ENCODE assay signal across 20 cellular contexts in genomic region chr2:42368817-42369550, GRCh38. TPM values are rescaled to one million over a fixed set of nuclear protein-coding genes. Genes with fewer than 3 reads are reported as not detected.
A peak's percentile ranks its signal among the peaks of the same experiment; 100 is the strongest.
DNase-seq lines count a peak whose midpoint lies in the region; ATAC-seq and TF ChIP-seq lines count a peak whose summit lies in the region.
"Had no signal": no experiment of that assay in that cellular context is flagged by ENCODE, and none has a peak within 500 bp of the region (broad histone marks: within the 10 kb centered on the region; RNA-seq: fewer than 3 reads in every experiment).

No MANE protein-coding gene starts in this region.

- TF ChIP-seq CTCF in mucosa of descending colon (IDR thresholded peaks at IDR 0.05) (no peak), CD14-positive monocyte (IDR thresholded peaks at IDR 0.05) (no peak), Peyer's patch (IDR thresholded peaks at IDR 0.05) (no peak)

- H3K27ac Mint-ChIP-seq in CD14-positive monocyte, result no peak overlapping the region
- H3K27ac Mint-ChIP-seq: activated CD8-positive, alpha-beta T cell treated with anti-CD3 and anti-CD28 coated beads, Interleukin-2, amount 10 ng/mL, durations not matched to agents 7 days and 5 days; mesothelial cell of epicardium had no signal

- H3K4me1 ChIP-seq in mucosa of descending colon (ENCODE audit: low read depth), result peaks cover 11% of the 10 kb centered on the region
- peaks cover 0 to 9% (median 0%) of the 10 kb centered on the region in 4 donors for H3K4me1 ChIP-seq in Peyer's patch

- H3K4me1 Mint-ChIP-seq in CD14-positive monocyte, result peaks cover 3% of the 10 kb centered on the region

- DNase-seq in DMS153 (lab: John Stamatoyannopoulos, UW), result peak; percentile 83
- DNase-seq in NCI-H2081 (lab: John Stamatoyannopoulos, UW), result peak; percentile 85 to 94
- peak; percentile 55 to 75 for DNase-seq in dermis microvascular lymphatic vessel endothelial cell (ENCODE audit: low read depth in 2 of 2)
- DNase-seq in mucosa of descending colon, result peak; percentile 74 to 79 (median 78)
- no peak for DNase-seq in CD14-positive monocyte (ENCODE audit: low spot score)
- DNase-seq in Peyer's patch, result no peak
- DNase-seq in MV-4-11 (lab: John Stamatoyannopoulos, UW), result no peak
- no peak for DNase-seq in islet precursor cell
- DNase-seq: activated CD8-positive, alpha-beta T cell treated with anti-CD3 and anti-CD28 coated beads, Interleukin-2, amount 10 ng/mL, durations not matched to agents 7 days and 5 days; AML-193; EL; erythroblast; hippocampal formation; NCI-H1930; PC-9; stimulated activated CD4-positive, alpha-beta T cell treated with anti-CD3 and anti-CD28 coated beads, Interleukin-4, amount 100 ng/mL, for 4 hours; stimulated activated naive CD4-positive, alpha-beta T cell treated with Interleukin-2 at 50 U/mL for 16 hours; T1000 had no signal

- H3K4me3 ChIP-seq in mucosa of descending colon (no peak overlapping the region), Peyer's patch (no peak overlapping the region)
- H3K4me3 ChIP-seq: PC-9 had no signal

- H3K27me3 Mint-ChIP-seq in CD14-positive monocyte (ENCODE audit: low read depth in 3 of 3), result peaks cover 2 to 8% (median 4%) of the 10 kb centered on the region in 3 donors

- no peaks in the 10 kb centered on the region for H3K27me3 ChIP-seq in Peyer's patch

- H3K36me3 Mint-ChIP-seq in CD14-positive monocyte, result no peaks in the 10 kb centered on the region
- H3K36me3 Mint-ChIP-seq: mesothelial cell of epicardium had no signal

- TF ChIP-seq POLR2A in Peyer's patch (IDR thresholded peaks at IDR 0.05), result no peak

- H3K4me3 Mint-ChIP-seq in CD14-positive monocyte, result no peak overlapping the region
- H3K4me3 Mint-ChIP-seq: activated CD8-positive, alpha-beta T cell treated with anti-CD3 and anti-CD28 coated beads, Interleukin-2, amount 10 ng/mL, durations not matched to agents 7 days and 5 days; mesothelial cell of epicardium had no signal

- no peaks in the 10 kb centered on the region for H3K36me3 ChIP-seq in mucosa of descending colon (ENCODE audit: low read depth)
- no peaks in the 10 kb centered on the region for H3K36me3 ChIP-seq in Peyer's patch

- H3K9me3 Mint-ChIP-seq in CD14-positive monocyte, result no peaks in the 10 kb centered on the region
- H3K9me3 Mint-ChIP-seq: mesothelial cell of epicardium had no signal

- intact Hi-C loops in mucosa of descending colon (cut with DNase I, micrococcal nuclease) (no loop called here), CD14-positive monocyte (cut with micrococcal nuclease) (no loop called here)

- H3K9me3 ChIP-seq in mucosa of descending colon (no peaks in the 10 kb centered on the region), Peyer's patch (no peaks in the 10 kb centered on the region)

- no peak overlapping the region for H3K27ac ChIP-seq in Peyer's patch
- H3K27ac ChIP-seq: PC-9 had no signal

- ATAC-seq in mucosa of descending colon, result peak; percentile 93
- ATAC-seq: activated CD8-positive, alpha-beta T cell treated with anti-CD3 and anti-CD28 coated beads, Interleukin-2, amount 10 ng/mL, durations not matched to agents 7 days and 5 days; HCT116 had no signal

RNA-seq across cellular contexts. Expression of gene COX7A2L, which starts 8.0 kb away (rescaled TPM):
- total RNA-seq in dermis microvascular lymphatic vessel endothelial cell (133 and 148 TPM in 2 replicates), mucosa of descending colon (100 to 1,000 TPM in 2 of 3 donors, 10 to 100 TPM in 1; 87.0 to 113 (median 108) TPM), Peyer's patch (100 to 1,000 TPM in 2 of 4 donors, 10 to 100 TPM in 2; 77.3 to 143 (median 101) TPM)
- polyA plus RNA-seq in CD14-positive monocyte, result 100 to 1,000 TPM; 144 to 153 TPM

Comparison
In these comparisons a context has a peak if more than half of its experiments do, and no peak if none do; other contexts are left out.
1. DNase-seq: peak in DMS153 (single experiment), NCI-H2081 (2 of 2), dermis microvascular lymphatic vessel endothelial cell (2 of 2) and mucosa of descending colon (3 of 3); none in CD14-positive monocyte (single experiment), Peyer's patch (0 of 3), MV-4-11 (single experiment) and islet precursor cell (single experiment).